ENCODE assay signal across 1 cellular context in the genomic region with DNA sequence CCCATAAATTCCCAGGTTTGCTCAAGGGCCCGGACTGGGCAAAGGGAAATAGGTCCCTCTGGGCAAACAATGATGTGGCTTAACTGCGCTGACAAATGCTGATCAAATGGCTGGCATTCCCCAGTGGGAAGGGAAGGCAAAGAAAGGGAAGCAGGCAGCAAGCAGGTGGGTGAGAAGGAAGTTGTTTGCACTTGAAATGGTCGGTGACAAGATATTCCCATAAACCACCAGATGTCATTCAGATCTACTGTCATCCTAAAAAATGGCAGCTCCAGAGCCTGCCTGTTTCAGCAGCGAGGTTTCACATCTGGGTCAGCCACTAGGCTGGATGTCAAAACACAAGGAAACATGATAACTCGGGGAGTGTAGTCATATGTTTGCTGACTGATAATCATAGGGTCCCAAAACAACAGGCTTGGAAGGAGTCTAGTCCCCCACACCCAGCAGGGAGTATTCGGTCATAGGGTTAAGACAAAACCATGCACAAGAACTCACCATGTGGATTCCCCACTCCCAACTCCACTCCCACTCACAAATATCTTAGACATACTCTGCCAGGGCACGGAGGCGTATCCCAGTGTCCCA.
TF ChIP-seq lines count a peak whose summit lies in the region.

No MANE protein-coding gene starts in this region.

TF ChIP-seq in K562, 482 proteins besides CTCF, POLR2A, EP300 and RAD21 (continued from another document):
- TF ChIP-seq, protein P1, sequence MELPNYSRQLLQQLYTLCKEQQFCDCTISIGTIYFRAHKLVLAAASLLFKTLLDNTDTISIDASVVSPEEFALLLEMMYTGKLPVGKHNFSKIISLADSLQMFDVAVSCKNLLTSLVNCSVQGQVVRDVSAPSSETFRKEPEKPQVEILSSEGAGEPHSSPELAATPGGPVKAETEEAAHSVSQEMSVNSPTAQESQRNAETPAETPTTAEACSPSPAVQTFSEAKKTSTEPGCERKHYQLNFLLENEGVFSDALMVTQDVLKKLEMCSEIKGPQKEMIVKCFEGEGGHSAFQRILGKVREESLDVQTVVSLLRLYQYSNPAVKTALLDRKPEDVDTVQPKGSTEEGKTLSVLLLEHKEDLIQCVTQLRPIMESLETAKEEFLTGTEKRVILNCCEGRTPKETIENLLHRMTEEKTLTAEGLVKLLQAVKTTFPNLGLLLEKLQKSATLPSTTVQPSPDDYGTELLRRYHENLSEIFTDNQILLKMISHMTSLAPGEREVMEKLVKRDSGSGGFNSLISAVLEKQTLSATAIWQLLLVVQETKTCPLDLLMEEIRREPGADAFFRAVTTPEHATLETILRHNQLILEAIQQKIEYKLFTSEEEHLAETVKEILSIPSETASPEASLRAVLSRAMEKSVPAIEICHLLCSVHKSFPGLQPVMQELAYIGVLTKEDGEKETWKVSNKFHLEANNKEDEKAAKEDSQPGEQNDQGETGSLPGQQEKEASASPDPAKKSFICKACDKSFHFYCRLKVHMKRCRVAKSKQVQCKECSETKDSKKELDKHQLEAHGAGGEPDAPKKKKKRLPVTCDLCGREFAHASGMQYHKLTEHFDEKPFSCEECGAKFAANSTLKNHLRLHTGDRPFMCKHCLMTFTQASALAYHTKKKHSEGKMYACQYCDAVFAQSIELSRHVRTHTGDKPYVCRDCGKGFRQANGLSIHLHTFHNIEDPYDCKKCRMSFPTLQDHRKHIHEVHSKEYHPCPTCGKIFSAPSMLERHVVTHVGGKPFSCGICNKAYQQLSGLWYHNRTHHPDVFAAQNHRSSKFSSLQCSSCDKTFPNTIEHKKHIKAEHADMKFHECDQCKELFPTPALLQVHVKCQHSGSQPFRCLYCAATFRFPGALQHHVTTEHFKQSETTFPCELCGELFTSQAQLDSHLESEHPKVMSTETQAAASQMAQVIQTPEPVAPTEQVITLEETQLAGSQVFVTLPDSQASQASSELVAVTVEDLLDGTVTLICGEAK (IDR thresholded peaks at IDR 0.05) = no peak
- TF ChIP-seq, protein P1 (CRISPR knock-in tag; IDR thresholded peaks at IDR 0.05) = no peak
- no peak for TF ChIP-seq ZNF830 (CRISPR knock-in tag; IDR thresholded peaks at IDR 0.05)
- TF ChIP-seq, protein P2, sequence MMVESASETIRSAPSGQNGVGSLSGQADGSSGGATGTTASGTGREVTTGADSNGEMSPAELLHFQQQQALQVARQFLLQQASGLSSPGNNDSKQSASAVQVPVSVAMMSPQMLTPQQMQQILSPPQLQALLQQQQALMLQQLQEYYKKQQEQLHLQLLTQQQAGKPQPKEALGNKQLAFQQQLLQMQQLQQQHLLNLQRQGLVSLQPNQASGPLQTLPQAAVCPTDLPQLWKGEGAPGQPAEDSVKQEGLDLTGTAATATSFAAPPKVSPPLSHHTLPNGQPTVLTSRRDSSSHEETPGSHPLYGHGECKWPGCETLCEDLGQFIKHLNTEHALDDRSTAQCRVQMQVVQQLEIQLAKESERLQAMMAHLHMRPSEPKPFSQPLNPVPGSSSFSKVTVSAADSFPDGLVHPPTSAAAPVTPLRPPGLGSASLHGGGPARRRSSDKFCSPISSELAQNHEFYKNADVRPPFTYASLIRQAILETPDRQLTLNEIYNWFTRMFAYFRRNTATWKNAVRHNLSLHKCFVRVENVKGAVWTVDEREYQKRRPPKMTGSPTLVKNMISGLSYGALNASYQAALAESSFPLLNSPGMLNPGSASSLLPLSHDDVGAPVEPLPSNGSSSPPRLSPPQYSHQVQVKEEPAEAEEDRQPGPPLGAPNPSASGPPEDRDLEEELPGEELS (CRISPR knock-in tag; IDR thresholded peaks at IDR 0.05; ENCODE audit: borderline replicate concordance) = no peak
- no peak for TF ChIP-seq MAFG (tag; conservative IDR thresholded peaks at IDR 0.05)
- TF ChIP-seq, protein P3, sequence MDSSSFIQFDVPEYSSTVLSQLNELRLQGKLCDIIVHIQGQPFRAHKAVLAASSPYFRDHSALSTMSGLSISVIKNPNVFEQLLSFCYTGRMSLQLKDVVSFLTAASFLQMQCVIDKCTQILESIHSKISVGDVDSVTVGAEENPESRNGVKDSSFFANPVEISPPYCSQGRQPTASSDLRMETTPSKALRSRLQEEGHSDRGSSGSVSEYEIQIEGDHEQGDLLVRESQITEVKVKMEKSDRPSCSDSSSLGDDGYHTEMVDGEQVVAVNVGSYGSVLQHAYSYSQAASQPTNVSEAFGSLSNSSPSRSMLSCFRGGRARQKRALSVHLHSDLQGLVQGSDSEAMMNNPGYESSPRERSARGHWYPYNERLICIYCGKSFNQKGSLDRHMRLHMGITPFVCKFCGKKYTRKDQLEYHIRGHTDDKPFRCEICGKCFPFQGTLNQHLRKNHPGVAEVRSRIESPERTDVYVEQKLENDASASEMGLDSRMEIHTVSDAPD (CRISPR knock-in tag; IDR thresholded peaks at IDR 0.05) = no peak
TF ChIP-seq in K562: peak in this region for 58.
